15 cellular contexts compared by ENCODE assay signal in genomic region chr17:17672453-17673368, GRCh38. TPM values are rescaled to one million over a fixed set of nuclear protein-coding genes. Genes with fewer than 3 reads are reported as not detected.
DNase-seq lines count a peak whose midpoint lies in the region; ATAC-seq and TF ChIP-seq lines count a peak whose summit lies in the region.
"Had no signal": no experiment of that assay in that cellular context is flagged by ENCODE, and none has a peak within 500 bp of the region (broad histone marks: within the 10 kb centered on the region; RNA-seq: fewer than 3 reads in every experiment).

No MANE protein-coding gene starts in this region.

- peak; percentile 70 for DNase-seq in HT1080 (ENCODE audit: low read depth)
- DNase-seq in SIG-M5 treated with dmso at 0.1 percent for 504 hours (lab: John Stamatoyannopoulos, UW; ENCODE audit: unreplicated experiment) = peak; percentile 76
- DNase-seq in right cardiac atrium = no peak
- DNase-seq in CD4-positive, alpha-beta T cell = no peak
- DNase-seq in stimulated activated CD4-positive, alpha-beta T cell treated with anti-CD3 and anti-CD28 coated beads, Interleukin-15, amount 100 ng/mL, for 24 hours = no peak
- DNase-seq in activated CD4-positive, alpha-beta T cell treated with anti-CD3 and anti-CD28 coated beads for 4 hours = no peak
- DNase-seq: aorta; kidney glomerular epithelial cell; occipital lobe; stimulated activated CD4-positive, alpha-beta T cell treated with anti-CD3 and anti-CD28 coated beads, Interleukin-12 subunit alpha, Interleukin-12 subunit beta, amount 100 ng/mL, for 4 hours; stimulated activated CD8-positive, alpha-beta memory T cell treated with anti-CD3 and anti-CD28 coated beads, Interleukin-4, amount 100 ng/mL, for 48 hours had no signal

- peak overlapping the region; percentile 18 for H3K4me2 ChIP-seq in BLaER1

- H3K4me3 ChIP-seq in BLaER1 (no peak overlapping the region), right cardiac atrium (ENCODE audit: low read length) (no peak overlapping the region)
- H3K4me3 ChIP-seq: vagina had no signal

- no peak overlapping the region for H3K27ac ChIP-seq in BLaER1
- peak overlapping the region; percentile 58 for H3K27ac ChIP-seq in right cardiac atrium (ENCODE audit: low read length)
- no peak overlapping the region for H3K27ac ChIP-seq in CD4-positive, alpha-beta T cell (ENCODE audit: low read depth, low read length)
- H3K27ac ChIP-seq: vagina had no signal

- no peaks in the 10 kb centered on the region for H3K9me3 ChIP-seq in BLaER1
- H3K9me3 ChIP-seq in right cardiac atrium (ENCODE audit: control insufficient read depth, low read length) = no peaks in the 10 kb centered on the region
- no peaks in the 10 kb centered on the region for H3K9me3 ChIP-seq in CD4-positive, alpha-beta T cell (ENCODE audit: control insufficient read depth, low read length)
- H3K9me3 ChIP-seq: vagina had no signal

- H3K27me3 Mint-ChIP-seq in CD4-positive, alpha-beta T cell = no peaks in the 10 kb centered on the region
- H3K27me3 Mint-ChIP-seq: B cell had no signal

- no peak overlapping the region for H3K27ac Mint-ChIP-seq in CD4-positive, alpha-beta T cell
- H3K27ac Mint-ChIP-seq: B cell had no signal

- H3K9ac ChIP-seq in BLaER1 = no peak overlapping the region

- TF ChIP-seq CTCF in CD4-positive, alpha-beta T cell (IDR thresholded peaks at IDR 0.05) = no peak

- ATAC-seq in right cardiac atrium (no peak), HG03342 (IDR thresholded peaks at IDR 0.05; ENCODE audit: unreplicated experiment) (no peak)
- ATAC-seq in CD4-positive, alpha-beta T cell (ENCODE audit: poor library complexity) = no peak

- H3K36me3 Mint-ChIP-seq in CD4-positive, alpha-beta T cell (ENCODE audit: low read depth) = no peaks in the 10 kb centered on the region

- CTCF ChIA-PET in CD4-positive, alpha-beta T cell (lab: Charles Lee) = interaction anchor here (1.1 kb wide), 1 partner anchor 59 kb away, joined by 3 read pairs; no protein-coding TSS in a partner anchor

- H3K27me3 ChIP-seq in BLaER1 (no peaks in the 10 kb centered on the region), right cardiac atrium (ENCODE audit: control insufficient read depth, insufficient read depth) (no peaks in the 10 kb centered on the region)
- H3K27me3 ChIP-seq in CD4-positive, alpha-beta T cell (ENCODE audit: control insufficient read depth, insufficient read depth, low read length) = no peaks in the 10 kb centered on the region
- H3K27me3 ChIP-seq: vagina had no signal

- POLR2A ChIA-PET in CD4-positive, alpha-beta T cell (lab: Charles Lee) = interaction anchor here (0.5 to 1.3 kb wide), 2 partner anchors 9 to 18 kb away, joined by 3 to 4 read pairs; no protein-coding TSS in a partner anchor

- peaks cover 40% of the 10 kb centered on the region for H3K4me1 Mint-ChIP-seq in CD4-positive, alpha-beta T cell (ENCODE audit: low read depth)

- WGBS in right cardiac atrium = 75% methylated on average over 7 of the region's 7 CpGs

- no peaks in the 10 kb centered on the region for H3K9me3 Mint-ChIP-seq in CD4-positive, alpha-beta T cell

- H3K4me3 Mint-ChIP-seq in CD4-positive, alpha-beta T cell = no peak overlapping the region
- H3K4me3 Mint-ChIP-seq: B cell had no signal

- H3K4me1 ChIP-seq in BLaER1 (peaks cover 55% of the 10 kb centered on the region), right cardiac atrium (ENCODE audit: control insufficient read depth, insufficient read depth, low read length) (no peaks in the 10 kb centered on the region)
- H3K4me1 ChIP-seq: vagina had no signal

- intact Hi-C loops in right cardiac atrium (cut with DNase I) = loop anchor here in 1 of 4 donors (10.0 kb wide), 1 partner anchor 362 kb away; the partner anchor contains the start of genes ATPAF2 and GID4
- intact Hi-C loops in CD4-positive, alpha-beta T cell (cut with DNase I, micrococcal nuclease) = no loop called here

- no peaks in the 10 kb centered on the region for H4K20me1 ChIP-seq in BLaER1

- no peaks in the 10 kb centered on the region for H3K36me3 ChIP-seq in BLaER1
- H3K36me3 ChIP-seq: vagina had no signal

RNA-seq across cellular contexts. Expression of gene RAI1, which starts 8.5 kb away (rescaled TPM):
- total RNA-seq in HT1080 (2014; rRNA removed; shearing (Covaris generic)) = 5.9 and 9.5 TPM in 2 replicates
- polyA plus RNA-seq in HT1080 (2015; cell fraction: cytosol; rRNA removed) = 20.7 and 21.4 TPM in 2 replicates
- 35.3 and 42.1 TPM in 2 replicates for polyA plus RNA-seq in HT1080 (2015; cell fraction: nucleus; rRNA removed)
- total RNA-seq in right cardiac atrium = 10 to 100 TPM; 18.2 to 26.8 (median 23.4) TPM
- 18.8 TPM for polyA plus RNA-seq in right cardiac atrium
- 10 to 100 TPM; 19.3 to 25.2 TPM for total RNA-seq in CD4-positive, alpha-beta T cell

Comparison
In these comparisons a context has a peak if more than half of its experiments do, and no peak if none do; other contexts are left out.
1. DNase-seq: peak in HT1080 (single experiment) and SIG-M5 treated with dmso at 0.1 percent for 504 hours (single experiment); none in right cardiac atrium (0 of 3), CD4-positive, alpha-beta T cell (0 of 10), stimulated activated CD4-positive, alpha-beta T cell treated with anti-CD3 and anti-CD28 coated beads, Interleukin-15, amount 100 ng/mL, for 24 hours (single experiment) and activated CD4-positive, alpha-beta T cell treated with anti-CD3 and anti-CD28 coated beads for 4 hours (0 of 2).